In the genomic region with DNA sequence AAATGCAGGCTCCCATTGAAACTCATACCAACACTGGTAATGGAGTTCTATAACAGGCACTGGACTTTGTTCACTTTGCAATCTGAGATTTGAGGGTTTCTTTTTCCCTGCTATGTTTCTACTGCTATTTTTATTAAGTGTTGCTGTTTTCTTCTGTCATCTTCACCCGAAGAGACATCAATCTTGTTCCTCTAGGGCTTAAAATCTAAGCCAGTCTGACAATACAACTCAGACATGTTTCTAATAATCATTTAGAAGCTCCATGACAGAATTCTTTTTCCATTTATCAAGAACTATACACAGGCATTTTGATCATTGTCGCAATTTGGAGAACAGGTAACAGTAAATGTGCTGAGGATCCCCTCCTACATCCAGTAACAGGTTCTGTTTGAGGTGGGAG, we compare ENCODE assay signal across 1 cellular context.
TF ChIP-seq lines count a peak whose summit lies in the region.

No MANE protein-coding gene starts in this region.

TF ChIP-seq in GM23338, 12 proteins besides CTCF, POLR2A, EP300 and RAD21 (continued from another document):
- TF ChIP-seq REST (IDR thresholded peaks at IDR 0.05; ENCODE audit: unreplicated experiment) (no peak), ETS1 (IDR thresholded peaks at IDR 0.05) (no peak), ZNF331 (CRISPR knock-in tag; IDR thresholded peaks at IDR 0.05; ENCODE audit: low read depth) (no peak)
- TF ChIP-seq, protein P1, sequence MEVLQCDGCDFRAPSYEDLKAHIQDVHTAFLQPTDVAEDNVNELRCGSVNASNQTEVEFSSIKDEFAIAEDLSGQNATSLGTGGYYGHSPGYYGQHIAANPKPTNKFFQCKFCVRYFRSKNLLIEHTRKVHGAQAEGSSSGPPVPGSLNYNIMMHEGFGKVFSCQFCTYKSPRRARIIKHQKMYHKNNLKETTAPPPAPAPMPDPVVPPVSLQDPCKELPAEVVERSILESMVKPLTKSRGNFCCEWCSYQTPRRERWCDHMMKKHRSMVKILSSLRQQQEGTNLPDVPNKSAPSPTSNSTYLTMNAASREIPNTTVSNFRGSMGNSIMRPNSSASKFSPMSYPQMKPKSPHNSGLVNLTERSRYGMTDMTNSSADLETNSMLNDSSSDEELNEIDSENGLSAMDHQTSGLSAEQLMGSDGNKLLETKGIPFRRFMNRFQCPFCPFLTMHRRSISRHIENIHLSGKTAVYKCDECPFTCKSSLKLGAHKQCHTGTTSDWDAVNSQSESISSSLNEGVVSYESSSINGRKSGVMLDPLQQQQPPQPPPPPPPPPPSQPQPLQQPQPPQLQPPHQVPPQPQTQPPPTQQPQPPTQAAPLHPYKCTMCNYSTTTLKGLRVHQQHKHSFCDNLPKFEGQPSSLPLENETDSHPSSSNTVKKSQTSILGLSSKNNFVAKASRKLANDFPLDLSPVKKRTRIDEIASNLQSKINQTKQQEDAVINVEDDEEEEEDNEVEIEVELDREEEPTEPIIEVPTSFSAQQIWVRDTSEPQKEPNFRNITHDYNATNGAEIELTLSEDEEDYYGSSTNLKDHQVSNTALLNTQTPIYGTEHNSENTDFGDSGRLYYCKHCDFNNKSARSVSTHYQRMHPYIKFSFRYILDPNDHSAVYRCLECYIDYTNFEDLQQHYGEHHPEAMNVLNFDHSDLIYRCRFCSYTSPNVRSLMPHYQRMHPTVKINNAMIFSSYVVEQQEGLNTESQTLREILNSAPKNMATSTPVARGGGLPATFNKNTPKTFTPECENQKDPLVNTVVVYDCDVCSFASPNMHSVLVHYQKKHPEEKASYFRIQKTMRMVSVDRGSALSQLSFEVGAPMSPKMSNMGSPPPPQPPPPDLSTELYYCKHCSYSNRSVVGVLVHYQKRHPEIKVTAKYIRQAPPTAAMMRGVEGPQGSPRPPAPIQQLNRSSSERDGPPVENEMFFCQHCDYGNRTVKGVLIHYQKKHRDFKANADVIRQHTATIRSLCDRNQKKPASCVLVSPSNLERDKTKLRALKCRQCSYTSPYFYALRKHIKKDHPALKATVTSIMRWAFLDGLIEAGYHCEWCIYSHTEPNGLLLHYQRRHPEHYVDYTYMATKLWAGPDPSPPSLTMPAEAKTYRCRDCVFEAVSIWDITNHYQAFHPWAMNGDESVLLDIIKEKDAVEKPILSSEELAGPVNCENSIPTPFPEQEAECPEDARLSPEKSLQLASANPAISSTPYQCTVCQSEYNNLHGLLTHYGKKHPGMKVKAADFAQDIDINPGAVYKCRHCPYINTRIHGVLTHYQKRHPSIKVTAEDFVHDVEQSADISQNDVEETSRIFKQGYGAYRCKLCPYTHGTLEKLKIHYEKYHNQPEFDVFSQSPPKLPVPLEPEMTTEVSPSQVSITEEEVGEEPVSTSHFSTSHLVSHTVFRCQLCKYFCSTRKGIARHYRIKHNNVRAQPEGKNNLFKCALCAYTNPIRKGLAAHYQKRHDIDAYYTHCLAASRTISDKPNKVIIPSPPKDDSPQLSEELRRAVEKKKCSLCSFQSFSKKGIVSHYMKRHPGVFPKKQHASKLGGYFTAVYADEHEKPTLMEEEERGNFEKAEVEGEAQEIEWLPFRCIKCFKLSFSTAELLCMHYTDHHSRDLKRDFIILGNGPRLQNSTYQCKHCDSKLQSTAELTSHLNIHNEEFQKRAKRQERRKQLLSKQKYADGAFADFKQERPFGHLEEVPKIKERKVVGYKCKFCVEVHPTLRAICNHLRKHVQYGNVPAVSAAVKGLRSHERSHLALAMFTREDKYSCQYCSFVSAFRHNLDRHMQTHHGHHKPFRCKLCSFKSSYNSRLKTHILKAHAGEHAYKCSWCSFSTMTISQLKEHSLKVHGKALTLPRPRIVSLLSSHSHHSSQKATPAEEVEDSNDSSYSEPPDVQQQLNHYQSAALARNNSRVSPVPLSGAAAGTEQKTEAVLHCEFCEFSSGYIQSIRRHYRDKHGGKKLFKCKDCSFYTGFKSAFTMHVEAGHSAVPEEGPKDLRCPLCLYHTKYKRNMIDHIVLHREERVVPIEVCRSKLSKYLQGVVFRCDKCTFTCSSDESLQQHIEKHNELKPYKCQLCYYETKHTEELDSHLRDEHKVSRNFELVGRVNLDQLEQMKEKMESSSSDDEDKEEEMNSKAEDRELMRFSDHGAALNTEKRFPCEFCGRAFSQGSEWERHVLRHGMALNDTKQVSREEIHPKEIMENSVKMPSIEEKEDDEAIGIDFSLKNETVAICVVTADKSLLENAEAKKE (CRISPR knock-in tag; IDR thresholded peaks at IDR 0.05): no peak
